In genomic region chr1:240343966-240344365, GRCh38 we compare ENCODE assay signal across 17 cellular contexts.
"Had no signal": no experiment of that assay in that cellular context is flagged by ENCODE, and none has a peak within 500 bp of the region (broad histone marks: within the 10 kb centered on the region; RNA-seq: fewer than 3 reads in every experiment).

No MANE protein-coding gene starts in this region.

- H3K9me3 ChIP-seq: gastroesophageal sphincter, mucosa of descending colon, pancreas, tibial artery, upper lobe of left lung, uterus had no signal

- H3K36me3 ChIP-seq: gastroesophageal sphincter, pancreas, tibial artery, upper lobe of left lung, uterus had no signal

- ATAC-seq: gastroesophageal sphincter; left lobe of liver; mucosa of descending colon; natural killer cell; pancreas; right cardiac atrium; stimulated activated memory B cell treated with anti-CD40 and anti-IgM and Interleukin-4, amounts not matched to agents 10 μg/mL and 1 μg/mL and 100 μg/mL, for 72 hours had no signal

- H3K27ac ChIP-seq: coronary artery, gastroesophageal sphincter, pancreas, tibial artery, upper lobe of left lung had no signal

- H3K4me1 ChIP-seq: pancreas, tibial artery, upper lobe of left lung, uterus had no signal

- H3K4me3 ChIP-seq: coronary artery, gastroesophageal sphincter, mucosa of descending colon, pancreas, tibial artery, upper lobe of left lung, uterus had no signal

- DNase-seq: effector CD4-positive, alpha-beta T cell; foreskin fibroblast; glutamatergic neuron; islet precursor cell; mammary epithelial cell; mucosa of descending colon; natural killer cell; pancreas; right cardiac atrium; stimulated activated CD4-positive, alpha-beta T cell treated with anti-CD3 and anti-CD28 coated beads, Interleukin-4, amount 100 ng/mL, for 24 hours; tibial artery; upper lobe of left lung; uterus had no signal

- H3K27me3 ChIP-seq: gastroesophageal sphincter, pancreas, tibial artery, upper lobe of left lung, uterus had no signal
